8 cellular contexts compared by ENCODE assay signal in genomic region chr5:28766565-28767158, GRCh38.
DNase-seq lines count a peak whose midpoint lies in the region; ATAC-seq and TF ChIP-seq lines count a peak whose summit lies in the region.

No MANE protein-coding gene starts in this region.

- DNase-seq in HCEC 1CT (peak; percentile 69), NCI-H226 (peak; percentile 21), adipocyte (ENCODE audit: low read depth) (peak; percentile 87), activated gamma-delta T cell (lab: John Stamatoyannopoulos, UW) (no peak)

- no peak overlapping the region for H3K4me3 ChIP-seq in adipocyte (ENCODE audit: low read length)
- no peak overlapping the region for H3K4me3 ChIP-seq in liver (ENCODE audit: low read depth in 1 of 3, low read length in 3 of 3)

- peak; percentile 41 for TF ChIP-seq CTCF in liver (IDR thresholded peaks at IDR 0.05; ENCODE audit: low read depth, low read length, missing input control)

- no peaks in the 10 kb centered on the region for H3K4me1 ChIP-seq in adipocyte (ENCODE audit: control insufficient read depth, insufficient read depth, low read length)
- no peaks in the 10 kb centered on the region for H3K4me1 ChIP-seq in liver (ENCODE audit: control insufficient read depth in 4 of 4, insufficient read depth in 4 of 4, low read length in 3 of 4)

- no peak overlapping the region for H3K9ac ChIP-seq in adipocyte (ENCODE audit: low read length)
- no peak overlapping the region for H3K9ac ChIP-seq in liver (ENCODE audit: low read depth in 1 of 2, low read length in 2 of 2)

- H3K27ac ChIP-seq in liver (ENCODE audit: low read depth in 1 of 2, low read length in 2 of 2): no peak overlapping the region

- no peaks in the 10 kb centered on the region for H3K27me3 ChIP-seq in adipocyte (replicated peaks; ENCODE audit: control insufficient read depth, insufficient read depth, low read length)
- H3K27me3 ChIP-seq in liver (ENCODE audit: control insufficient read depth in 4 of 4, insufficient read depth in 4 of 4, low read length in 3 of 4): peaks cover 0 to 8% (median 0%) of the 10 kb centered on the region in 4 donors

- H3K9me3 ChIP-seq in adipocyte (ENCODE audit: control insufficient read depth, low read length) (no peaks in the 10 kb centered on the region), liver (ENCODE audit: control insufficient read depth in 4 of 4, low read length in 3 of 4) (no peaks in the 10 kb centered on the region)

- peak; percentile 78 to 80 for TF ChIP-seq RAD21 in liver (IDR thresholded peaks at IDR 0.05)

- 15% methylated on average over 2 of the region's 2 CpGs for WGBS in liver

- H3K36me3 ChIP-seq in adipocyte (ENCODE audit: control insufficient read depth, insufficient read depth, low read length, severe bottlenecking) (no peaks in the 10 kb centered on the region), liver (ENCODE audit: control insufficient read depth in 4 of 4, insufficient read depth in 3 of 4, low read depth in 1 of 4, low read length in 3 of 4) (no peaks in the 10 kb centered on the region)

- no peak for ATAC-seq in GM18867 (IDR thresholded peaks at IDR 0.05; ENCODE audit: unreplicated experiment)
- no peak for ATAC-seq in HG02981 (IDR thresholded peaks at IDR 0.05; ENCODE audit: unreplicated experiment)
- no peak for ATAC-seq in HG03159 (IDR thresholded peaks at IDR 0.05; ENCODE audit: unreplicated experiment)

TF ChIP-seq in liver, 16 proteins besides CTCF, POLR2A, EP300 and RAD21:
- TF ChIP-seq RXRA (IDR thresholded peaks at IDR 0.05) (no peak), GABPA (IDR thresholded peaks at IDR 0.05 in 1 of 2, conservative IDR thresholded peaks at IDR 0.05 in 1 of 2) (no peak), TAF1 (conservative IDR thresholded peaks at IDR 0.05) (no peak), MAX (IDR thresholded peaks at IDR 0.05) (no peak), NR2F2 (IDR thresholded peaks at IDR 0.05) (no peak)
- TF ChIP-seq, protein P1, sequence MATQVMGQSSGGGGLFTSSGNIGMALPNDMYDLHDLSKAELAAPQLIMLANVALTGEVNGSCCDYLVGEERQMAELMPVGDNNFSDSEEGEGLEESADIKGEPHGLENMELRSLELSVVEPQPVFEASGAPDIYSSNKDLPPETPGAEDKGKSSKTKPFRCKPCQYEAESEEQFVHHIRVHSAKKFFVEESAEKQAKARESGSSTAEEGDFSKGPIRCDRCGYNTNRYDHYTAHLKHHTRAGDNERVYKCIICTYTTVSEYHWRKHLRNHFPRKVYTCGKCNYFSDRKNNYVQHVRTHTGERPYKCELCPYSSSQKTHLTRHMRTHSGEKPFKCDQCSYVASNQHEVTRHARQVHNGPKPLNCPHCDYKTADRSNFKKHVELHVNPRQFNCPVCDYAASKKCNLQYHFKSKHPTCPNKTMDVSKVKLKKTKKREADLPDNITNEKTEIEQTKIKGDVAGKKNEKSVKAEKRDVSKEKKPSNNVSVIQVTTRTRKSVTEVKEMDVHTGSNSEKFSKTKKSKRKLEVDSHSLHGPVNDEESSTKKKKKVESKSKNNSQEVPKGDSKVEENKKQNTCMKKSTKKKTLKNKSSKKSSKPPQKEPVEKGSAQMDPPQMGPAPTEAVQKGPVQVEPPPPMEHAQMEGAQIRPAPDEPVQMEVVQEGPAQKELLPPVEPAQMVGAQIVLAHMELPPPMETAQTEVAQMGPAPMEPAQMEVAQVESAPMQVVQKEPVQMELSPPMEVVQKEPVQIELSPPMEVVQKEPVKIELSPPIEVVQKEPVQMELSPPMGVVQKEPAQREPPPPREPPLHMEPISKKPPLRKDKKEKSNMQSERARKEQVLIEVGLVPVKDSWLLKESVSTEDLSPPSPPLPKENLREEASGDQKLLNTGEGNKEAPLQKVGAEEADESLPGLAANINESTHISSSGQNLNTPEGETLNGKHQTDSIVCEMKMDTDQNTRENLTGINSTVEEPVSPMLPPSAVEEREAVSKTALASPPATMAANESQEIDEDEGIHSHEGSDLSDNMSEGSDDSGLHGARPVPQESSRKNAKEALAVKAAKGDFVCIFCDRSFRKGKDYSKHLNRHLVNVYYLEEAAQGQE (IDR thresholded peaks at IDR 0.05): no peak
